ENCODE assay signal across 1 cellular context in the genomic region with DNA sequence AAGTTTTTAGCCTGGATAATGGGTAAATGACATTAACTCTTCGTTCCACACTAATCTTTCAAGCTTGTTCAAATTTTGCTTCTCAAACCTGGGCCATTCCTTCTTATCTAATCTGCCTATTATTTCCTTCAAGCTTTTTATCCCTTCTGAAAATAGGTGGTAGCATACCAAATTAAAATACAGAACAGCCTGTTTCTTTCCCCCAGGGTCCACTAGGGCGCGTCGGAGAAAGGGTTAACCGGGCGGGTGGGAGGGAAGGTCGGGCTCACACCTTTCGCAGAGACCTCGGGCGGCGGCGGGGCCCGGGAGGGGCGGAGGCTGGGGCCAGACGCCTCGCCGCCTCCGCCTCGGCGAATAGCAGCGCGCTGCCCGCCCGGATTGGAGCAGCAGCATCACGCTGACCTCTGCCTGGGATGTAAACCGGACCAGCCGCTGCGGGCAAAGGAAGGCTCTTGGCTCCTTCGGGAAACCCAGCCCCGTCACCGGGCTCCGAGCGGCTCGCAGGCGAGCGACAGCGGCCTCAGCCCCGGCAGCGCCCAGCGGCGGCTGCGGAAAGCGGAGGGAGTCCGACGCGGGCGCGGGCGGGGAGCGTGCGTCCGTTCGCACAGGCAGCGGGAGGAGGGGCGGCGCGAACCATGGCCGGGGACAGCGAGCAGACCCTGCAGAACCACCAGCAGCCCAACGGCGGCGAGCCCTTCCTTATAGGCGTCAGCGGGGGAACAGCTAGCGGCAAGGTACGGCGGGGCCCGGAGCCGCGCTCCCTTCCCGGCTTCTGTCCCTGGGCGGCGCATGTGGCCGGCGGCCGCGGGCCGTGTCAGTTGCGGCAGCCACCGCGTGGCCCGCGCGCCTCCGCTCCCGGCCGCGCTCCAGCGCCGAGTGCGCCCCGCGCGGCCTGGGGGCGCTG.
TF ChIP-seq lines count a peak whose summit lies in the region.

TSS of gene UCK2 (plus strand) at position 416 of the 904 bp plus-strand sequence. CDS start at position 636, 220 bp downstream.

TF ChIP-seq in K562, 482 proteins besides CTCF, POLR2A, EP300 and RAD21 (continued from another document and continues in another):
- TF ChIP-seq, protein P1, sequence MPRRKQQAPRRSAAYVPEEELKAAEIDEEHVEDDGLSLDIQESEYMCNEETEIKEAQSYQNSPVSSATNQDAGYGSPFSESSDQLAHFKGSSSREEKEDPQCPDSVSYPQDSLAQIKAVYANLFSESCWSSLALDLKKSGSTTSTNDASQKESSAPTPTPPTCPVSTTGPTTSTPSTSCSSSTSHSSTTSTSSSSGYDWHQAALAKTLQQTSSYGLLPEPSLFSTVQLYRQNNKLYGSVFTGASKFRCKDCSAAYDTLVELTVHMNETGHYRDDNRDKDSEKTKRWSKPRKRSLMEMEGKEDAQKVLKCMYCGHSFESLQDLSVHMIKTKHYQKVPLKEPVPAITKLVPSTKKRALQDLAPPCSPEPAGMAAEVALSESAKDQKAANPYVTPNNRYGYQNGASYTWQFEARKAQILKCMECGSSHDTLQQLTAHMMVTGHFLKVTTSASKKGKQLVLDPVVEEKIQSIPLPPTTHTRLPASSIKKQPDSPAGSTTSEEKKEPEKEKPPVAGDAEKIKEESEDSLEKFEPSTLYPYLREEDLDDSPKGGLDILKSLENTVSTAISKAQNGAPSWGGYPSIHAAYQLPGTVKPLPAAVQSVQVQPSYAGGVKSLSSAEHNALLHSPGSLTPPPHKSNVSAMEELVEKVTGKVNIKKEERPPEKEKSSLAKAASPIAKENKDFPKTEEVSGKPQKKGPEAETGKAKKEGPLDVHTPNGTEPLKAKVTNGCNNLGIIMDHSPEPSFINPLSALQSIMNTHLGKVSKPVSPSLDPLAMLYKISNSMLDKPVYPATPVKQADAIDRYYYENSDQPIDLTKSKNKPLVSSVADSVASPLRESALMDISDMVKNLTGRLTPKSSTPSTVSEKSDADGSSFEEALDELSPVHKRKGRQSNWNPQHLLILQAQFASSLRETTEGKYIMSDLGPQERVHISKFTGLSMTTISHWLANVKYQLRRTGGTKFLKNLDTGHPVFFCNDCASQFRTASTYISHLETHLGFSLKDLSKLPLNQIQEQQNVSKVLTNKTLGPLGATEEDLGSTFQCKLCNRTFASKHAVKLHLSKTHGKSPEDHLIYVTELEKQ (CRISPR knock-in tag; IDR thresholded peaks at IDR 0.05) = no peak
- TF ChIP-seq NFIC (IDR thresholded peaks at IDR 0.05) (no peak), MXI1 (IDR thresholded peaks at IDR 0.05; ENCODE audit: low read depth, low read length) (no peak), CUX1 (CRISPR knock-in tag; IDR thresholded peaks at IDR 0.05) (no peak), E2F5 (CRISPR knock-in tag; IDR thresholded peaks at IDR 0.05) (peak; percentile 89), ZNF512 (tag; IDR thresholded peaks at IDR 0.05) (no peak), DACH1 (IDR thresholded peaks at IDR 0.05; ENCODE audit: partially characterized antibody) (no peak), PHF21A (IDR thresholded peaks at IDR 0.05; ENCODE audit: borderline replicate concordance, low read depth) (peak; percentile 82; the same call in 1 of the 2 replicates), SMAD1 (IDR thresholded peaks at IDR 0.05; ENCODE audit: low read depth, low read length, partially characterized antibody) (no peak), ZNF444 (CRISPR knock-in tag; IDR thresholded peaks at IDR 0.05) (no peak), ERF (CRISPR knock-in tag; IDR thresholded peaks at IDR 0.05) (peak; percentile 87), HNRNPLL (IDR thresholded peaks at IDR 0.05; ENCODE audit: low read depth, low read length, poor library complexity, severe bottlenecking) (peak; percentile 65), CBX1 (IDR thresholded peaks at IDR 0.05; ENCODE audit: low read depth) (peak; percentile 79), HNRNPK (IDR thresholded peaks at IDR 0.05; ENCODE audit: low read depth, low read length, poor library complexity, severe bottlenecking) (no peak), POLR2H (tag; IDR thresholded peaks at IDR 0.05; ENCODE audit: low read depth) (no peak; the same call in 1 of the 2 replicates), ZNF696 (CRISPR knock-in tag; conservative IDR thresholded peaks at IDR 0.05) (no peak), GABPB1 (CRISPR knock-in tag; IDR thresholded peaks at IDR 0.05) (no peak; the same call in 1 of the 2 replicates), EZH2 (IDR thresholded peaks at IDR 0.05; ENCODE audit: borderline replicate concordance, low read depth, low read length) (no peak), ZNF407 (IDR thresholded peaks at IDR 0.05; ENCODE audit: low read depth) (0 out of 2 replicates have a peak, but pooled peaks have one; percentile 44), ATF7 (IDR thresholded peaks at IDR 0.05) (no peak), MYBL2 (IDR thresholded peaks at IDR 0.05; ENCODE audit: low read depth) (no peak), MYBL2 (CRISPR knock-in tag; IDR thresholded peaks at IDR 0.05; ENCODE audit: borderline replicate concordance) (no peak), PRPF4 (IDR thresholded peaks at IDR 0.05; ENCODE audit: insufficient read depth, low read depth, low read length, poor library complexity, severe bottlenecking) (peak; percentile 61), GTF2F1 (IDR thresholded peaks at IDR 0.05; ENCODE audit: low read depth, low read length) (no peak), ZKSCAN8 (CRISPR knock-in tag; IDR thresholded peaks at IDR 0.05) (no peak)
- TF ChIP-seq, protein P2, sequence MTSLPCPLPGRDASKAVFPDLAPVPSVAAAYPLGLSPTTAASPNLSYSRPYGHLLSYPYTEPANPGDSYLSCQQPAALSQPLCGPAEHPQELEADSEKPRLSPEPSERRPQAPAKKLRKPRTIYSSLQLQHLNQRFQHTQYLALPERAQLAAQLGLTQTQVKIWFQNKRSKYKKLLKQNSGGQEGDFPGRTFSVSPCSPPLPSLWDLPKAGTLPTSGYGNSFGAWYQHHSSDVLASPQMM (CRISPR knock-in tag; IDR thresholded peaks at IDR 0.05) = no peak
- TF ChIP-seq, protein P3, sequence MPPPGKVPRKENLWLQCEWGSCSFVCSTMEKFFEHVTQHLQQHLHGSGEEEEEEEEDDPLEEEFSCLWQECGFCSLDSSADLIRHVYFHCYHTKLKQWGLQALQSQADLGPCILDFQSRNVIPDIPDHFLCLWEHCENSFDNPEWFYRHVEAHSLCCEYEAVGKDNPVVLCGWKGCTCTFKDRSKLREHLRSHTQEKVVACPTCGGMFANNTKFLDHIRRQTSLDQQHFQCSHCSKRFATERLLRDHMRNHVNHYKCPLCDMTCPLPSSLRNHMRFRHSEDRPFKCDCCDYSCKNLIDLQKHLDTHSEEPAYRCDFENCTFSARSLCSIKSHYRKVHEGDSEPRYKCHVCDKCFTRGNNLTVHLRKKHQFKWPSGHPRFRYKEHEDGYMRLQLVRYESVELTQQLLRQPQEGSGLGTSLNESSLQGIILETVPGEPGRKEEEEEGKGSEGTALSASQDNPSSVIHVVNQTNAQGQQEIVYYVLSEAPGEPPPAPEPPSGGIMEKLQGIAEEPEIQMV (tag; conservative IDR thresholded peaks at IDR 0.05; ENCODE audit: low read depth) = no peak
